ENCODE assay signal across 10 cellular contexts in genomic region chrY:7310482-7311269, GRCh38.
A peak's percentile ranks its signal among the peaks of the same experiment; 100 is the strongest.
DNase-seq lines count a peak whose midpoint lies in the region; ATAC-seq and TF ChIP-seq lines count a peak whose summit lies in the region.
"Had no signal": no experiment of that assay in that cellular context is flagged by ENCODE, and none has a peak within 500 bp of the region (broad histone marks: within the 10 kb centered on the region; RNA-seq: fewer than 3 reads in every experiment).

No MANE protein-coding gene starts in this region.

- H3K27me3 Mint-ChIP-seq in activated CD8-positive, alpha-beta T cell treated with anti-CD3 and anti-CD28 coated beads for 36 hours, result no peaks in the 10 kb centered on the region

- no peak for TF ChIP-seq POLR2A in spleen (IDR thresholded peaks at IDR 0.05)

- peak; percentile 54 for ATAC-seq in HG02759 (IDR thresholded peaks at IDR 0.05; ENCODE audit: unreplicated experiment)
- ATAC-seq in activated CD8-positive, alpha-beta T cell treated with anti-CD3 and anti-CD28 coated beads for 36 hours, result peak; percentile 98
- ATAC-seq in aorta (ENCODE audit: low FRiP score), result no peak

- H3K27ac ChIP-seq in spleen (no peak overlapping the region), dorsolateral prefrontal cortex (no peak overlapping the region), aorta (ENCODE audit: low read depth in 1 of 2, low read length in 2 of 2) (no peak overlapping the region)
- H3K27ac ChIP-seq: epithelial cell of prostate had no signal

- peaks cover 38% of the 10 kb centered on the region for H3K36me3 Mint-ChIP-seq in activated CD8-positive, alpha-beta T cell treated with anti-CD3 and anti-CD28 coated beads for 36 hours (ENCODE audit: low read depth)

- intact Hi-C loops in activated CD8-positive, alpha-beta T cell treated with anti-CD3 and anti-CD28 coated beads for 36 hours (cut with micrococcal nuclease), result no loop called here
- intact Hi-C loops in spleen (cut with DNase I; ENCODE audit: low total_unique reads) (no loop called here), dorsolateral prefrontal cortex (cut with DNase I) (no loop called here), aorta (cut with DNase I) (no loop called here)

- POLR2A ChIA-PET in activated CD8-positive, alpha-beta T cell treated with anti-CD3 and anti-CD28 coated beads for 36 hours (lab: Charles Lee), result no interaction called here

- H3K4me1 ChIP-seq in spleen (peaks cover 0 to 10% (median 0%) of the 10 kb centered on the region in 6 donors), aorta (ENCODE audit: control insufficient read depth in 1 of 2, insufficient read depth in 2 of 2, low read length in 2 of 2) (no peaks in the 10 kb centered on the region)

- no peaks in the 10 kb centered on the region for H3K9me3 Mint-ChIP-seq in activated CD8-positive, alpha-beta T cell treated with anti-CD3 and anti-CD28 coated beads for 36 hours

- DNase-seq in AG10803 (ENCODE audit: low read depth) (peak; percentile 75), glomerular visceral epithelial cell (ENCODE audit: extremely low spot score) (peak; percentile 0), spleen (no peak), dorsolateral prefrontal cortex (no peak), aorta (no peak), anterior cingulate cortex (lab: John Stamatoyannopoulos, UW) (no peak)
- peak; percentile 79 for DNase-seq in activated CD8-positive, alpha-beta T cell treated with anti-CD3 and anti-CD28 coated beads for 36 hours
- DNase-seq: occipital lobe had no signal

- no peaks in the 10 kb centered on the region for H3K27me3 ChIP-seq in spleen (replicated peaks in 1 of 7)
- no peaks in the 10 kb centered on the region for H3K27me3 ChIP-seq in dorsolateral prefrontal cortex
- no peaks in the 10 kb centered on the region for H3K27me3 ChIP-seq in aorta (ENCODE audit: control insufficient read depth in 1 of 2, insufficient read depth in 2 of 2, low read length in 1 of 2)

- no peaks in the 10 kb centered on the region for H3K9me3 ChIP-seq in spleen
- H3K9me3 ChIP-seq in aorta (ENCODE audit: control insufficient read depth, low read length), result no peaks in the 10 kb centered on the region

- H3K36me3 ChIP-seq in spleen (peaks cover 0 to 21% (median 0%) of the 10 kb centered on the region in 6 donors), aorta (ENCODE audit: control insufficient read depth in 1 of 2, insufficient read depth in 2 of 2, low read length in 1 of 2) (no peaks in the 10 kb centered on the region)

- WGBS in spleen, 5 donors, result 54 to 67% (median 56%) methylated on average over 6 of the region's 6 CpGs; no CpG with 5 or more reads in 2 of the 5 donors
- WGBS in aorta, 2 donors, result 86% methylated on average over 6 of the region's 6 CpGs; no CpG with 5 or more reads in 1 of the 2 donors

- H3K4me3 ChIP-seq in AG10803 (ENCODE audit: low read length) (no peak overlapping the region), spleen (no peak overlapping the region), dorsolateral prefrontal cortex (no peak overlapping the region), aorta (ENCODE audit: low read length in 2 of 2) (no peak overlapping the region)

- peak overlapping the region; percentile 77 for H3K27ac Mint-ChIP-seq in activated CD8-positive, alpha-beta T cell treated with anti-CD3 and anti-CD28 coated beads for 36 hours

- H3K4me1 Mint-ChIP-seq in activated CD8-positive, alpha-beta T cell treated with anti-CD3 and anti-CD28 coated beads for 36 hours (ENCODE audit: low read depth), result peaks cover 39% of the 10 kb centered on the region

- TF ChIP-seq CTCF in AG10803 (conservative IDR thresholded peaks at IDR 0.05; ENCODE audit: low read length) (peak; percentile 22; the same call in 1 of the 2 replicates), spleen (IDR thresholded peaks at IDR 0.05 in 8 of 11, conservative IDR thresholded peaks at IDR 0.05 in 3 of 11) (peak in 5 of 11 experiments; percentile 17 to 50 (median 31)), dorsolateral prefrontal cortex (IDR thresholded peaks at IDR 0.05 in 54 of 56, conservative IDR thresholded peaks at IDR 0.05 in 2 of 56; ENCODE audit: low read depth in 1 of 56, partially characterized antibody in 56 of 56) (no peak)
- peak; percentile 46 for TF ChIP-seq CTCF in activated CD8-positive, alpha-beta T cell treated with anti-CD3 and anti-CD28 coated beads for 36 hours (IDR thresholded peaks at IDR 0.05)

- no peak overlapping the region for H3K4me3 Mint-ChIP-seq in activated CD8-positive, alpha-beta T cell treated with anti-CD3 and anti-CD28 coated beads for 36 hours

- CTCF ChIA-PET in activated CD8-positive, alpha-beta T cell treated with anti-CD3 and anti-CD28 coated beads for 36 hours (lab: Charles Lee), result interaction anchor here (0.9 to 1.1 kb wide), 3 partner anchors 37 to 64 kb away, joined by 3 to 7 read pairs (median 4); no protein-coding TSS in a partner anchor

Comparison
In these comparisons a context has a peak if more than half of its experiments do, and no peak if none do; other contexts are left out.
1. DNase-seq: peak in AG10803 (single experiment), activated CD8-positive, alpha-beta T cell treated with anti-CD3 and anti-CD28 coated beads for 36 hours (single experiment) and glomerular visceral epithelial cell (single experiment); none in spleen (single experiment), dorsolateral prefrontal cortex (0 of 10), aorta (0 of 2) and anterior cingulate cortex (0 of 58).
2. CTCF ChIP-seq: peak in AG10803 (single experiment) and activated CD8-positive, alpha-beta T cell treated with anti-CD3 and anti-CD28 coated beads for 36 hours (single experiment); none in dorsolateral prefrontal cortex (0 of 56).